In genomic region chr9:22307013-22307711, GRCh38 we compare ENCODE assay signal across 10 cellular contexts.
A peak's percentile ranks its signal among the peaks of the same experiment; 100 is the strongest.
DNase-seq lines count a peak whose midpoint lies in the region; ATAC-seq and TF ChIP-seq lines count a peak whose summit lies in the region.
"Had no signal": no experiment of that assay in that cellular context is flagged by ENCODE, and none has a peak within 500 bp of the region (broad histone marks: within the 10 kb centered on the region; RNA-seq: fewer than 3 reads in every experiment).

No MANE protein-coding gene starts in this region.

- no peak overlapping the region for H3K4me3 Mint-ChIP-seq in glutamatergic neuron (ENCODE audit: unreplicated experiment)
- no peak overlapping the region for H3K4me3 Mint-ChIP-seq in activated T-helper 1 cell treated with anti-CD3 and anti-CD28 coated beads, Interleukin-12 subunit alpha, Interleukin-12 subunit beta, Interleukin-2, Interleukin-4 antibody, amounts not matched to agents 30 ng/mL and 10 ng/mL and 1 ng/mL, durations not matched to agents 14 hours and 24 hours and 36 hours
- H3K4me3 Mint-ChIP-seq: naive thymus-derived CD8-positive, alpha-beta T cell had no signal

- H3K4me1 ChIP-seq in Loucy (ENCODE audit: insufficient read depth, low read length, poor library complexity, severe bottlenecking): no peaks in the 10 kb centered on the region
- peaks cover 0 to 5% (median 0%) of the 10 kb centered on the region in 4 donors for H3K4me1 ChIP-seq in stomach

- H3K9me2 ChIP-seq in Loucy (replicated peaks; ENCODE audit: low read depth, low read length) (no peaks in the 10 kb centered on the region), SU-DHL-6 (replicated peaks; ENCODE audit: insufficient read depth, low read length) (no peaks in the 10 kb centered on the region)

- H3K4me2 ChIP-seq in Loucy (ENCODE audit: low read depth, low read length, poor library complexity, severe bottlenecking) (no peak overlapping the region), SU-DHL-6 (ENCODE audit: low read depth, low read length, poor library complexity, severe bottlenecking) (no peak overlapping the region)

- H3K9me3 ChIP-seq in Loucy (ENCODE audit: insufficient read depth, low read depth, low read length) (no peaks in the 10 kb centered on the region), SU-DHL-6 (ENCODE audit: insufficient read depth, low read length) (no peaks in the 10 kb centered on the region), stomach (peaks cover 0 to 2% (median 0%) of the 10 kb centered on the region in 4 donors)

- H3K9me3 Mint-ChIP-seq in glutamatergic neuron (ENCODE audit: unreplicated experiment): no peaks in the 10 kb centered on the region
- H3K9me3 Mint-ChIP-seq in activated T-helper 1 cell treated with anti-CD3 and anti-CD28 coated beads, Interleukin-12 subunit alpha, Interleukin-12 subunit beta, Interleukin-2, Interleukin-4 antibody, amounts not matched to agents 30 ng/mL and 10 ng/mL and 1 ng/mL, durations not matched to agents 14 hours and 24 hours and 36 hours: no peaks in the 10 kb centered on the region

- intact Hi-C loops in stomach (cut with DNase I; ENCODE audit: low total_unique reads): loop anchor here (5.0 kb wide), 1 partner anchor 150 kb away; no protein-coding TSS in a partner anchor
- intact Hi-C loops in activated T-helper 1 cell treated with anti-CD3 and anti-CD28 coated beads, Interleukin-12 subunit alpha, Interleukin-12 subunit beta, Interleukin-2, Interleukin-4 antibody, amounts not matched to agents 30 ng/mL and 10 ng/mL and 1 ng/mL, durations not matched to agents 14 hours and 24 hours and 36 hours (cut with micrococcal nuclease): loop anchor here (1.0 kb wide), 1 partner anchor 145 kb away; no protein-coding TSS in a partner anchor

- H3K4me3 ChIP-seq in Loucy (ENCODE audit: low read length, poor library complexity, severe bottlenecking) (no peak overlapping the region), SU-DHL-6 (ENCODE audit: insufficient read depth, low read length, poor library complexity, severe bottlenecking) (no peak overlapping the region), stomach (no peak overlapping the region)

- no peaks in the 10 kb centered on the region for H3K27me3 ChIP-seq in Loucy (ENCODE audit: insufficient read depth, low read length, poor library complexity, severe bottlenecking)
- H3K27me3 ChIP-seq in SU-DHL-6 (ENCODE audit: low read length): no peaks in the 10 kb centered on the region
- H3K27me3 ChIP-seq in stomach: peaks cover 0 to 7% (median 0%) of the 10 kb centered on the region in 3 donors

- ATAC-seq in HG02852 (IDR thresholded peaks at IDR 0.05; ENCODE audit: unreplicated experiment) (no peak), GM18867 (IDR thresholded peaks at IDR 0.05; ENCODE audit: unreplicated experiment) (no peak)
- ATAC-seq: naive thymus-derived CD8-positive, alpha-beta T cell; Panc1 had no signal

- H3K79me2 ChIP-seq in Loucy (ENCODE audit: insufficient read depth, low read length): no peaks in the 10 kb centered on the region
- no peaks in the 10 kb centered on the region for H3K79me2 ChIP-seq in SU-DHL-6 (ENCODE audit: insufficient read depth, low read length)

- TF ChIP-seq EP300 in stomach (IDR thresholded peaks at IDR 0.05): no peak

- H4K20me1 ChIP-seq in Loucy (ENCODE audit: insufficient read depth, low read length, poor library complexity, severe bottlenecking) (no peaks in the 10 kb centered on the region), SU-DHL-6 (ENCODE audit: low read depth, low read length) (no peaks in the 10 kb centered on the region)

- H3K27ac ChIP-seq in SU-DHL-6 (ENCODE audit: low read depth, low read length) (no peak overlapping the region), stomach (no peak overlapping the region)

- H3K9ac ChIP-seq in Loucy (ENCODE audit: low read depth, low read length, poor library complexity, severe bottlenecking): no peak overlapping the region
- no peak overlapping the region for H3K9ac ChIP-seq in SU-DHL-6 (ENCODE audit: low read length)

- DNase-seq in EL (peak; percentile 61), glutamatergic neuron (no peak), stomach (peak; percentile 29)
- no peak for DNase-seq in activated T-helper 1 cell treated with anti-CD3 and anti-CD28 coated beads, Interleukin-12 subunit alpha, Interleukin-12 subunit beta, Interleukin-2, Interleukin-4 antibody, amounts not matched to agents 30 ng/mL and 10 ng/mL and 1 ng/mL, durations not matched to agents 14 hours and 24 hours and 36 hours (ENCODE audit: low spot score)

- peaks cover 2% of the 10 kb centered on the region for H3K27me3 Mint-ChIP-seq in glutamatergic neuron (ENCODE audit: unreplicated experiment)
- peaks cover 9% of the 10 kb centered on the region for H3K27me3 Mint-ChIP-seq in activated T-helper 1 cell treated with anti-CD3 and anti-CD28 coated beads, Interleukin-12 subunit alpha, Interleukin-12 subunit beta, Interleukin-2, Interleukin-4 antibody, amounts not matched to agents 30 ng/mL and 10 ng/mL and 1 ng/mL, durations not matched to agents 14 hours and 24 hours and 36 hours (ENCODE audit: insufficient read depth)

- H3K4me1 Mint-ChIP-seq in glutamatergic neuron (ENCODE audit: low read depth, unreplicated experiment): peaks cover 8% of the 10 kb centered on the region
- no peaks in the 10 kb centered on the region for H3K4me1 Mint-ChIP-seq in activated T-helper 1 cell treated with anti-CD3 and anti-CD28 coated beads, Interleukin-12 subunit alpha, Interleukin-12 subunit beta, Interleukin-2, Interleukin-4 antibody, amounts not matched to agents 30 ng/mL and 10 ng/mL and 1 ng/mL, durations not matched to agents 14 hours and 24 hours and 36 hours (ENCODE audit: low read depth)
- H3K4me1 Mint-ChIP-seq: naive thymus-derived CD8-positive, alpha-beta T cell had no signal

- no peak for TF ChIP-seq POLR2A in stomach (IDR thresholded peaks at IDR 0.05)

- H3K27ac Mint-ChIP-seq in glutamatergic neuron (ENCODE audit: unreplicated experiment): no peak overlapping the region
- H3K27ac Mint-ChIP-seq in activated T-helper 1 cell treated with anti-CD3 and anti-CD28 coated beads, Interleukin-12 subunit alpha, Interleukin-12 subunit beta, Interleukin-2, Interleukin-4 antibody, amounts not matched to agents 30 ng/mL and 10 ng/mL and 1 ng/mL, durations not matched to agents 14 hours and 24 hours and 36 hours: no peak overlapping the region
- H3K27ac Mint-ChIP-seq: naive thymus-derived CD8-positive, alpha-beta T cell had no signal

- TF ChIP-seq CTCF in Loucy (conservative IDR thresholded peaks at IDR 0.05; ENCODE audit: low read length) (peak; percentile 56), SU-DHL-6 (IDR thresholded peaks at IDR 0.05; ENCODE audit: insufficient read depth, low read length, poor library complexity, severe bottlenecking) (peak; percentile 69), glutamatergic neuron (IDR thresholded peaks at IDR 0.05; ENCODE audit: partially characterized antibody, unreplicated experiment) (peak; percentile 39), stomach (IDR thresholded peaks at IDR 0.05) (peak in 5 of 7 experiments; percentile 16 to 62 (median 49))

- H2AFZ ChIP-seq in Loucy (ENCODE audit: low read length) (no peak overlapping the region), SU-DHL-6 (ENCODE audit: low read depth, low read length, severe bottlenecking) (no peak overlapping the region)

- H3K36me3 ChIP-seq in Loucy (ENCODE audit: insufficient read depth, low read length) (no peaks in the 10 kb centered on the region), SU-DHL-6 (ENCODE audit: low read length) (no peaks in the 10 kb centered on the region), stomach (no peaks in the 10 kb centered on the region)

- WGBS in stomach, 5 donors: 15 to 24% (median 17%) methylated on average over 2 of the region's 2 CpGs

- peaks cover 10% of the 10 kb centered on the region for H3K36me3 Mint-ChIP-seq in glutamatergic neuron (ENCODE audit: unreplicated experiment)
- no peaks in the 10 kb centered on the region for H3K36me3 Mint-ChIP-seq in activated T-helper 1 cell treated with anti-CD3 and anti-CD28 coated beads, Interleukin-12 subunit alpha, Interleukin-12 subunit beta, Interleukin-2, Interleukin-4 antibody, amounts not matched to agents 30 ng/mL and 10 ng/mL and 1 ng/mL, durations not matched to agents 14 hours and 24 hours and 36 hours (ENCODE audit: low read depth)
- H3K36me3 Mint-ChIP-seq: naive thymus-derived CD8-positive, alpha-beta T cell had no signal

- H3F3A ChIP-seq in Loucy (ENCODE audit: low read depth) (no peaks in the 10 kb centered on the region), SU-DHL-6 (ENCODE audit: insufficient read depth) (no peaks in the 10 kb centered on the region)

Comparison
In these comparisons a context has a peak if more than half of its experiments do, and no peak if none do; other contexts are left out.
1. DNase-seq: peak in EL (single experiment) and stomach (single experiment); none in glutamatergic neuron (single experiment) and activated T-helper 1 cell treated with anti-CD3 and anti-CD28 coated beads, Interleukin-12 subunit alpha, Interleukin-12 subunit beta, Interleukin-2, Interleukin-4 antibody, amounts not matched to agents 30 ng/mL and 10 ng/mL and 1 ng/mL, durations not matched to agents 14 hours and 24 hours and 36 hours (single experiment).
2. Peak in every context shown above with its lines, with median percentiles within 50 percentile points of each other: CTCF ChIP-seq.